Comparison of ENCODE assay signal across 1 cellular context in the genomic region with DNA sequence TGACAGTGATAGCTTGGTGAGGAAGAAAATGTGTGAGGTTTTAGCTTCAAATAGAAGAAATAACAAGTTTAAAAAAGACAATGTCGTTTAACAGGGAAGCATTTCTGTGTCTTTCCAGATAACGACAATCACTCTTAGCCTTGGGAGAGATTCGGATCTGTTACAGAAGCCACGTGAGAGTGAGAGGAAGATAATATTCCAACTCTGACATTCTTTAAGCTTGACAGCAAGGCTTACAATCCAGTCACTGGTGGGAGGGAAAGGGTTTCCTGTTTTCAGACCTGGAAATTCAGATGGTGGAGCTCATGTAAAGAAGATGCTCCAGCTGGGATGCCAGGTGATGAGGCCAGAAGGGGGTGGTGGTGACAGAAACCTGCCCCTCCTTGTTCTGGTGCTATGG.
TF ChIP-seq lines count a peak whose summit lies in the region.

No MANE protein-coding gene starts in this region.

TF ChIP-seq in K562, 482 proteins besides CTCF, POLR2A, EP300 and RAD21 (continued from another document):
- TF ChIP-seq SREBF1 (IDR thresholded peaks at IDR 0.05; ENCODE audit: borderline replicate concordance, low read depth, low read length) (no peak), KLF16 (IDR thresholded peaks at IDR 0.05) (no peak), RCOR1 (IDR thresholded peaks at IDR 0.05; ENCODE audit: borderline replicate concordance in 1 of 2, low read depth in 2 of 2, low read length in 2 of 2) (peak in 1 of 2 experiments; percentile 57; a peak in 2 of 4 replicates), ZNF347 (CRISPR knock-in tag; IDR thresholded peaks at IDR 0.05; ENCODE audit: low read depth) (no peak), ZBTB8A (IDR thresholded peaks at IDR 0.05; ENCODE audit: partially characterized antibody) (no peak), CTBP1 (IDR thresholded peaks at IDR 0.05; ENCODE audit: borderline replicate concordance) (peak; percentile 35; the same call in 1 of the 2 replicates), SOX6 (IDR thresholded peaks at IDR 0.05) (peak; percentile 84), HEY1 (CRISPR knock-in tag; IDR thresholded peaks at IDR 0.05; ENCODE audit: borderline replicate concordance) (no peak), ETV1 (tag; conservative IDR thresholded peaks at IDR 0.05; ENCODE audit: low read depth) (no peak), HDAC2 (IDR thresholded peaks at IDR 0.05) (no peak), ARID1B (IDR thresholded peaks at IDR 0.05) (peak; percentile 23; the same call in 1 of the 2 replicates), ZNF589 (CRISPR knock-in tag; IDR thresholded peaks at IDR 0.05; ENCODE audit: low read depth) (peak; percentile 80; the same call in 1 of the 2 replicates), TCFL5 (CRISPR knock-in tag; conservative IDR thresholded peaks at IDR 0.05) (no peak), HNRNPLL (IDR thresholded peaks at IDR 0.05; ENCODE audit: low read depth, low read length, poor library complexity, severe bottlenecking) (no peak), ZBED1 (IDR thresholded peaks at IDR 0.05) (no peak), ZNF41 (CRISPR knock-in tag; conservative IDR thresholded peaks at IDR 0.05) (no peak), PCBP2 (IDR thresholded peaks at IDR 0.05; ENCODE audit: low read depth, low read length, poor library complexity, severe bottlenecking) (no peak), MEIS2 (IDR thresholded peaks at IDR 0.05; ENCODE audit: partially characterized antibody) (peak; percentile 41), KLF1 (tag; IDR thresholded peaks at IDR 0.05) (no peak), IRF2 (CRISPR knock-in tag; IDR thresholded peaks at IDR 0.05) (no peak)
- TF ChIP-seq, protein P1, sequence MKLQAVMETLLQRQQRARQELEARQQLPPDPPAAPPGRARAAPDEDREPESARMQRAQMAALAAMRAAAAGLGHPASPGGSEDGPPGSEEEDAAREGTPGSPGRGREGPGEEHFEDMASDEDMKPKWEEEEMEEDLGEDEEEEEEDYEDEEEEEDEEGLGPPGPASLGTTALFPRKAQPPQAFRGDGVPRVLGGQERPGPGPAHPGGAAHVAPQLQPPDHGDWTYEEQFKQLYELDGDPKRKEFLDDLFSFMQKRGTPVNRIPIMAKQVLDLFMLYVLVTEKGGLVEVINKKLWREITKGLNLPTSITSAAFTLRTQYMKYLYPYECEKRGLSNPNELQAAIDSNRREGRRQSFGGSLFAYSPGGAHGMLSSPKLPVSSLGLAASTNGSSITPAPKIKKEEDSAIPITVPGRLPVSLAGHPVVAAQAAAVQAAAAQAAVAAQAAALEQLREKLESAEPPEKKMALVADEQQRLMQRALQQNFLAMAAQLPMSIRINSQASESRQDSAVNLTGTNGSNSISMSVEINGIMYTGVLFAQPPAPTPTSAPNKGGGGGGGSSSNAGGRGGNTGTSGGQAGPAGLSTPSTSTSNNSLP (IDR thresholded peaks at IDR 0.05; ENCODE audit: borderline replicate concordance, low read depth, low read length), result no peak
- TF ChIP-seq, protein P2, sequence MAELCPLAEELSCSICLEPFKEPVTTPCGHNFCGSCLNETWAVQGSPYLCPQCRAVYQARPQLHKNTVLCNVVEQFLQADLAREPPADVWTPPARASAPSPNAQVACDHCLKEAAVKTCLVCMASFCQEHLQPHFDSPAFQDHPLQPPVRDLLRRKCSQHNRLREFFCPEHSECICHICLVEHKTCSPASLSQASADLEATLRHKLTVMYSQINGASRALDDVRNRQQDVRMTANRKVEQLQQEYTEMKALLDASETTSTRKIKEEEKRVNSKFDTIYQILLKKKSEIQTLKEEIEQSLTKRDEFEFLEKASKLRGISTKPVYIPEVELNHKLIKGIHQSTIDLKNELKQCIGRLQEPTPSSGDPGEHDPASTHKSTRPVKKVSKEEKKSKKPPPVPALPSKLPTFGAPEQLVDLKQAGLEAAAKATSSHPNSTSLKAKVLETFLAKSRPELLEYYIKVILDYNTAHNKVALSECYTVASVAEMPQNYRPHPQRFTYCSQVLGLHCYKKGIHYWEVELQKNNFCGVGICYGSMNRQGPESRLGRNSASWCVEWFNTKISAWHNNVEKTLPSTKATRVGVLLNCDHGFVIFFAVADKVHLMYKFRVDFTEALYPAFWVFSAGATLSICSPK (IDR thresholded peaks at IDR 0.05; ENCODE audit: borderline replicate concordance), result no peak
- TF ChIP-seq, protein P3, sequence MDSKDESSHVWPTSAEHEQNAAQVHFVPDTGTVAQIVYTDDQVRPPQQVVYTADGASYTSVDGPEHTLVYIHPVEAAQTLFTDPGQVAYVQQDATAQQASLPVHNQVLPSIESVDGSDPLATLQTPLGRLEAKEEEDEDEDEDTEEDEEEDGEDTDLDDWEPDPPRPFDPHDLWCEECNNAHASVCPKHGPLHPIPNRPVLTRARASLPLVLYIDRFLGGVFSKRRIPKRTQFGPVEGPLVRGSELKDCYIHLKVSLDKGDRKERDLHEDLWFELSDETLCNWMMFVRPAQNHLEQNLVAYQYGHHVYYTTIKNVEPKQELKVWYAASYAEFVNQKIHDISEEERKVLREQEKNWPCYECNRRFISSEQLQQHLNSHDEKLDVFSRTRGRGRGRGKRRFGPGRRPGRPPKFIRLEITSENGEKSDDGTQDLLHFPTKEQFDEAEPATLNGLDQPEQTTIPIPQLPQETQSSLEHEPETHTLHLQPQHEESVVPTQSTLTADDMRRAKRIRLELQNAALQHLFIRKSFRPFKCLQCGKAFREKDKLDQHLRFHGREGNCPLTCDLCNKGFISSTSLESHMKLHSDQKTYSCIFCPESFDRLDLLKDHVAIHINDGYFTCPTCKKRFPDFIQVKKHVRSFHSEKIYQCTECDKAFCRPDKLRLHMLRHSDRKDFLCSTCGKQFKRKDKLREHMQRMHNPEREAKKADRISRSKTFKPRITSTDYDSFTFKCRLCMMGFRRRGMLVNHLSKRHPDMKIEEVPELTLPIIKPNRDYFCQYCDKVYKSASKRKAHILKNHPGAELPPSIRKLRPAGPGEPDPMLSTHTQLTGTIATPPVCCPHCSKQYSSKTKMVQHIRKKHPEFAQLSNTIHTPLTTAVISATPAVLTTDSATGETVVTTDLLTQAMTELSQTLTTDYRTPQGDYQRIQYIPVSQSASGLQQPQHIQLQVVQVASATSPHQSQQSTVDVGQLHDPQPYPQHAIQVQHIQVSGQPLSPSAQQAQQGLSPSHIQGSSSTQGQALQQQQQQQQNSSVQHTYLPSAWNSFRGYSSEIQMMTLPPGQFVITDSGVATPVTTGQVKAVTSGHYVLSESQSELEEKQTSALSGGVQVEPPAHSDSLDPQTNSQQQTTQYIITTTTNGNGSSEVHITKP (IDR thresholded peaks at IDR 0.05; ENCODE audit: partially characterized antibody), result no peak
- TF ChIP-seq, protein P4, sequence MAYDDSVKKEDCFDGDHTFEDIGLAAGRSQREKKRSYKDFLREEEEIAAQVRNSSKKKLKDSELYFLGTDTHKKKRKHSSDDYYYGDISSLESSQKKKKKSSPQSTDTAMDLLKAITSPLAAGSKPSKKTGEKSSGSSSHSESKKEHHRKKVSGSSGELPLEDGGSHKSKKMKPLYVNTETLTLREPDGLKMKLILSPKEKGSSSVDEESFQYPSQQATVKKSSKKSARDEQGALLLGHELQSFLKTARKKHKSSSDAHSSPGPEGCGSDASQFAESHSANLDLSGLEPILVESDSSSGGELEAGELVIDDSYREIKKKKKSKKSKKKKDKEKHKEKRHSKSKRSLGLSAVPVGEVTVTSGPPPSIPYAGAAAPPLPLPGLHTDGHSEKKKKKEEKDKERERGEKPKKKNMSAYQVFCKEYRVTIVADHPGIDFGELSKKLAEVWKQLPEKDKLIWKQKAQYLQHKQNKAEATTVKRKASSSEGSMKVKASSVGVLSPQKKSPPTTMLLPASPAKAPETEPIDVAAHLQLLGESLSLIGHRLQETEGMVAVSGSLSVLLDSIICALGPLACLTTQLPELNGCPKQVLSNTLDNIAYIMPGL (CRISPR knock-in tag; IDR thresholded peaks at IDR 0.05), result no peak
- TF ChIP-seq, protein P5, sequence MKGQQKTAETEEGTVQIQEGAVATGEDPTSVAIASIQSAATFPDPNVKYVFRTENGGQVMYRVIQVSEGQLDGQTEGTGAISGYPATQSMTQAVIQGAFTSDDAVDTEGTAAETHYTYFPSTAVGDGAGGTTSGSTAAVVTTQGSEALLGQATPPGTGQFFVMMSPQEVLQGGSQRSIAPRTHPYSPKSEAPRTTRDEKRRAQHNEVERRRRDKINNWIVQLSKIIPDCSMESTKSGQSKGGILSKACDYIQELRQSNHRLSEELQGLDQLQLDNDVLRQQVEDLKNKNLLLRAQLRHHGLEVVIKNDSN (CRISPR knock-in tag; IDR thresholded peaks at IDR 0.05), result no peak
- TF ChIP-seq, protein P6, sequence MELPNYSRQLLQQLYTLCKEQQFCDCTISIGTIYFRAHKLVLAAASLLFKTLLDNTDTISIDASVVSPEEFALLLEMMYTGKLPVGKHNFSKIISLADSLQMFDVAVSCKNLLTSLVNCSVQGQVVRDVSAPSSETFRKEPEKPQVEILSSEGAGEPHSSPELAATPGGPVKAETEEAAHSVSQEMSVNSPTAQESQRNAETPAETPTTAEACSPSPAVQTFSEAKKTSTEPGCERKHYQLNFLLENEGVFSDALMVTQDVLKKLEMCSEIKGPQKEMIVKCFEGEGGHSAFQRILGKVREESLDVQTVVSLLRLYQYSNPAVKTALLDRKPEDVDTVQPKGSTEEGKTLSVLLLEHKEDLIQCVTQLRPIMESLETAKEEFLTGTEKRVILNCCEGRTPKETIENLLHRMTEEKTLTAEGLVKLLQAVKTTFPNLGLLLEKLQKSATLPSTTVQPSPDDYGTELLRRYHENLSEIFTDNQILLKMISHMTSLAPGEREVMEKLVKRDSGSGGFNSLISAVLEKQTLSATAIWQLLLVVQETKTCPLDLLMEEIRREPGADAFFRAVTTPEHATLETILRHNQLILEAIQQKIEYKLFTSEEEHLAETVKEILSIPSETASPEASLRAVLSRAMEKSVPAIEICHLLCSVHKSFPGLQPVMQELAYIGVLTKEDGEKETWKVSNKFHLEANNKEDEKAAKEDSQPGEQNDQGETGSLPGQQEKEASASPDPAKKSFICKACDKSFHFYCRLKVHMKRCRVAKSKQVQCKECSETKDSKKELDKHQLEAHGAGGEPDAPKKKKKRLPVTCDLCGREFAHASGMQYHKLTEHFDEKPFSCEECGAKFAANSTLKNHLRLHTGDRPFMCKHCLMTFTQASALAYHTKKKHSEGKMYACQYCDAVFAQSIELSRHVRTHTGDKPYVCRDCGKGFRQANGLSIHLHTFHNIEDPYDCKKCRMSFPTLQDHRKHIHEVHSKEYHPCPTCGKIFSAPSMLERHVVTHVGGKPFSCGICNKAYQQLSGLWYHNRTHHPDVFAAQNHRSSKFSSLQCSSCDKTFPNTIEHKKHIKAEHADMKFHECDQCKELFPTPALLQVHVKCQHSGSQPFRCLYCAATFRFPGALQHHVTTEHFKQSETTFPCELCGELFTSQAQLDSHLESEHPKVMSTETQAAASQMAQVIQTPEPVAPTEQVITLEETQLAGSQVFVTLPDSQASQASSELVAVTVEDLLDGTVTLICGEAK (IDR thresholded peaks at IDR 0.05), result no peak
- TF ChIP-seq, protein P6 (CRISPR knock-in tag; IDR thresholded peaks at IDR 0.05), result no peak
- TF ChIP-seq, protein P7, sequence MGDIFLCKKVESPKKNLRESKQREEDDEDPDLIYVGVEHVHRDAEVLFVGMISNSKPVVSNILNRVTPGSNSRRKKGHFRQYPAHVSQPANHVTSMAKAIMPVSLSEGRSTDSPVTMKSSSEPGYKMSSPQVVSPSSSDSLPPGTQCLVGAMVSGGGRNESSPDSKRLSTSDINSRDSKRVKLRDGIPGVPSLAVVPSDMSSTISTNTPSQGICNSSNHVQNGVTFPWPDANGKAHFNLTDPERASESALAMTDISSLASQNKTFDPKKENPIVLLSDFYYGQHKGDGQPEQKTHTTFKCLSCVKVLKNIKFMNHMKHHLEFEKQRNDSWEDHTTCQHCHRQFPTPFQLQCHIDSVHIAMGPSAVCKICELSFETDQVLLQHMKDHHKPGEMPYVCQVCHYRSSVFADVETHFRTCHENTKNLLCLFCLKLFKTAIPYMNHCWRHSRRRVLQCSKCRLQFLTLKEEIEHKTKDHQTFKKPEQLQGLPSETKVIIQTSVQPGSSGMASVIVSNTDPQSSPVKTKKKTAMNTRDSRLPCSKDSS (IDR thresholded peaks at IDR 0.05; ENCODE audit: low read depth, partially characterized antibody), result no peak
